11 cellular contexts compared by ENCODE assay signal in genomic region chr12:12582193-12582881, GRCh38. TPM values are rescaled to one million over a fixed set of nuclear protein-coding genes. Genes with fewer than 3 reads are reported as not detected.
DNase-seq lines count a peak whose midpoint lies in the region; ATAC-seq and TF ChIP-seq lines count a peak whose summit lies in the region.
"Had no signal": no experiment of that assay in that cellular context is flagged by ENCODE, and none has a peak within 500 bp of the region (broad histone marks: within the 10 kb centered on the region; RNA-seq: fewer than 3 reads in every experiment).

No MANE protein-coding gene starts in this region.

- no peaks in the 10 kb centered on the region for H3K27me3 ChIP-seq in PC-3 (ENCODE audit: low read length)
- H3K27me3 ChIP-seq in endodermal cell (ENCODE audit: control insufficient read depth, insufficient read depth, low read length, poor library complexity, severe bottlenecking), result no peaks in the 10 kb centered on the region

- H2AFZ ChIP-seq in PC-3 (ENCODE audit: low read length), result no peak overlapping the region

- H3K4me1 Mint-ChIP-seq in natural killer cell treated with Interleukin-12 subunit alpha and Interleukin-12 subunit beta and Interleukin-15 and Interleukin-18, amount 100 ng/mL, for 72 hours (ENCODE audit: low read depth in 2 of 2), result peaks cover 6 to 32% of the 10 kb centered on the region in 2 donors
- H3K4me1 Mint-ChIP-seq in natural killer cell, result no peaks in the 10 kb centered on the region
- peaks cover 0 to 8% (median 0%) of the 10 kb centered on the region in 4 donors for H3K4me1 Mint-ChIP-seq in naive thymus-derived CD8-positive, alpha-beta T cell
- peaks cover 8% of the 10 kb centered on the region for H3K4me1 Mint-ChIP-seq in endodermal cell

- ATAC-seq in natural killer cell treated with Interleukin-12 subunit alpha and Interleukin-12 subunit beta and Interleukin-15 and Interleukin-18, amount 100 ng/mL, for 72 hours, result peak in 1 of 2 donors; percentile 68
- no peak for ATAC-seq in natural killer cell
- ATAC-seq in HG02798 (IDR thresholded peaks at IDR 0.05; ENCODE audit: poor library complexity, unreplicated experiment), result peak; percentile 28
- ATAC-seq in PC-3, result no peak
- ATAC-seq in naive thymus-derived CD8-positive, alpha-beta T cell, result no peak

- H3K4me3 ChIP-seq in PC-3 (ENCODE audit: low read length), result no peak overlapping the region
- H3K4me3 ChIP-seq in endodermal cell (ENCODE audit: low read length), result no peak overlapping the region

- WGBS in endodermal cell (ENCODE audit: insufficient coverage in 1 of 2, insufficient read length in 1 of 2), 2 experiments, result 88 to 93% methylated on average over 4 of the region's 4 CpGs

- H3K9me3 ChIP-seq in PC-3 (ENCODE audit: low read length) (no peaks in the 10 kb centered on the region), endodermal cell (ENCODE audit: control insufficient read depth, low read length) (no peaks in the 10 kb centered on the region)

- no peak for TF ChIP-seq CTCF in natural killer cell (IDR thresholded peaks at IDR 0.05)
- no peak for TF ChIP-seq CTCF in PC-3 (conservative IDR thresholded peaks at IDR 0.05; ENCODE audit: low read depth, low read length)
- no peak for TF ChIP-seq CTCF in endodermal cell (conservative IDR thresholded peaks at IDR 0.05)

- no peaks in the 10 kb centered on the region for H3K9me2 ChIP-seq in PC-3 (replicated peaks; ENCODE audit: low read length)

- intact Hi-C loops in natural killer cell (cut with micrococcal nuclease), result no loop called here
- intact Hi-C loops in PC-3 (cut with micrococcal nuclease), result no loop called here

- H3K79me2 ChIP-seq in PC-3 (ENCODE audit: low read length), result no peaks in the 10 kb centered on the region

- H3K36me3 ChIP-seq in PC-3 (ENCODE audit: low read depth, low read length), result no peaks in the 10 kb centered on the region
- no peaks in the 10 kb centered on the region for H3K36me3 ChIP-seq in endodermal cell (ENCODE audit: control insufficient read depth, insufficient read depth, low read length)

- H3K27me3 Mint-ChIP-seq in natural killer cell treated with Interleukin-12 subunit alpha and Interleukin-12 subunit beta and Interleukin-15 and Interleukin-18, amount 100 ng/mL, for 72 hours, result peaks cover 0 to 10% of the 10 kb centered on the region in 2 donors
- H3K27me3 Mint-ChIP-seq in natural killer cell (ENCODE audit: low read depth in 2 of 2) (peaks cover 0 to 9% of the 10 kb centered on the region in 2 donors), endodermal cell (ENCODE audit: insufficient read depth) (no peaks in the 10 kb centered on the region)
- peaks cover 0 to 6% (median 0%) of the 10 kb centered on the region in 5 donors for H3K27me3 Mint-ChIP-seq in naive thymus-derived CD8-positive, alpha-beta T cell
- H3K27me3 Mint-ChIP-seq: activated naive CD4-positive, alpha-beta T cell treated with anti-CD3 and anti-CD28 coated beads, Interleukin-2, amount 50 U/mL, for 24 hours had no signal

- BruUV-seq in PC-3 (replicated peaks; lab: Mats Ljungman, UMichigan), result TSS peak; percentile 48

- H3K36me3 Mint-ChIP-seq in natural killer cell treated with Interleukin-12 subunit alpha and Interleukin-12 subunit beta and Interleukin-15 and Interleukin-18, amount 100 ng/mL, for 72 hours, result no peaks in the 10 kb centered on the region
- H3K36me3 Mint-ChIP-seq in natural killer cell, result no peaks in the 10 kb centered on the region
- H3K36me3 Mint-ChIP-seq in naive thymus-derived CD8-positive, alpha-beta T cell, result no peaks in the 10 kb centered on the region
- H3K36me3 Mint-ChIP-seq in endodermal cell (ENCODE audit: low read depth), result no peaks in the 10 kb centered on the region
- H3K36me3 Mint-ChIP-seq: activated naive CD4-positive, alpha-beta T cell treated with anti-CD3 and anti-CD28 coated beads, Interleukin-2, amount 50 U/mL, for 24 hours had no signal

- H3K27ac ChIP-seq in PC-3 (ENCODE audit: low read length) (peak overlapping the region; percentile 100), endodermal cell (ENCODE audit: low read depth, low read length) (no peak overlapping the region)

- CTCF ChIA-PET in PC-3 (lab: Charles Lee), result no interaction called here

- peak overlapping the region; percentile 96 for H3K9ac ChIP-seq in PC-3 (ENCODE audit: low read length)
- H3K9ac ChIP-seq in endodermal cell (ENCODE audit: extremely low read depth, low read length, poor library complexity, severe bottlenecking), result no peak overlapping the region

- no peaks in the 10 kb centered on the region for H3K9me3 Mint-ChIP-seq in natural killer cell treated with Interleukin-12 subunit alpha and Interleukin-12 subunit beta and Interleukin-15 and Interleukin-18, amount 100 ng/mL, for 72 hours
- H3K9me3 Mint-ChIP-seq in natural killer cell (no peaks in the 10 kb centered on the region), endodermal cell (no peaks in the 10 kb centered on the region)
- no peaks in the 10 kb centered on the region for H3K9me3 Mint-ChIP-seq in naive thymus-derived CD8-positive, alpha-beta T cell
- H3K9me3 Mint-ChIP-seq: activated naive CD4-positive, alpha-beta T cell treated with anti-CD3 and anti-CD28 coated beads, Interleukin-2, amount 50 U/mL, for 24 hours had no signal

- peak overlapping the region; percentile 72 to 83 for H3K27ac Mint-ChIP-seq in natural killer cell treated with Interleukin-12 subunit alpha and Interleukin-12 subunit beta and Interleukin-15 and Interleukin-18, amount 100 ng/mL, for 72 hours
- H3K27ac Mint-ChIP-seq in natural killer cell, result no peak overlapping the region
- no peak overlapping the region for H3K27ac Mint-ChIP-seq in naive thymus-derived CD8-positive, alpha-beta T cell
- H3K27ac Mint-ChIP-seq in endodermal cell, result no peak overlapping the region

- H3K4me1 ChIP-seq in PC-3 (ENCODE audit: insufficient read depth, low read length) (peaks cover 65% of the 10 kb centered on the region), endodermal cell (ENCODE audit: control insufficient read depth, insufficient read depth, low read length) (no peaks in the 10 kb centered on the region)

- no peak for DNase-seq in natural killer cell treated with Interleukin-12 subunit alpha and Interleukin-12 subunit beta and Interleukin-15 and Interleukin-18, amount 100 ng/mL, for 72 hours (ENCODE audit: low spot score)
- DNase-seq in natural killer cell (no peak), PC-3 (no peak), ureter (ENCODE audit: low spot score) (peak; percentile 29), NK-92 (lab: John Stamatoyannopoulos, UW; ENCODE audit: unreplicated experiment) (no peak), endodermal cell (no peak)
- DNase-seq in naive thymus-derived CD8-positive, alpha-beta T cell, result no peak
- DNase-seq: NCI-H2227 treated with DMSO at 0.1 percent for 48 hours, T-helper 9 cell had no signal

- no peaks in the 10 kb centered on the region for H3F3A ChIP-seq in PC-3 (ENCODE audit: low read length, unreplicated experiment)

- peak overlapping the region; percentile 50 for H3K4me3 Mint-ChIP-seq in natural killer cell treated with Interleukin-12 subunit alpha and Interleukin-12 subunit beta and Interleukin-15 and Interleukin-18, amount 100 ng/mL, for 72 hours
- H3K4me3 Mint-ChIP-seq in natural killer cell (no peak overlapping the region), endodermal cell (no peak overlapping the region)
- H3K4me3 Mint-ChIP-seq in naive thymus-derived CD8-positive, alpha-beta T cell, result no peak overlapping the region
- H3K4me3 Mint-ChIP-seq: activated naive CD4-positive, alpha-beta T cell treated with anti-CD3 and anti-CD28 coated beads, Interleukin-2, amount 50 U/mL, for 24 hours had no signal

- POLR2A ChIA-PET in PC-3 (lab: Charles Lee; ENCODE audit: unreplicated experiment), result no interaction called here
- POLR2A ChIA-PET in naive thymus-derived CD8-positive, alpha-beta T cell (lab: Charles Lee), result no interaction called here

- peak overlapping the region; percentile 63 for H3K4me2 ChIP-seq in PC-3 (ENCODE audit: low read length)

- no peaks in the 10 kb centered on the region for H4K20me1 ChIP-seq in PC-3 (ENCODE audit: low read length)

RNA-seq across cellular contexts. Expression of gene DUSP16, which starts 19.7 kb away (rescaled TPM):
- total RNA-seq in natural killer cell treated with Interleukin-12 subunit alpha and Interleukin-12 subunit beta and Interleukin-15 and Interleukin-18, amount 100 ng/mL, for 72 hours, result 10 to 100 TPM; 21.8 to 22.8 TPM
- total RNA-seq in natural killer cell (10 to 100 TPM in 1 of 3 donors, 1 to 10 TPM in 2; 6.9 to 19.9 (median 10.0) TPM), PC-3 (2014; rRNA removed) (4.4 and 6.7 TPM in 2 replicates), ureter (77.0 TPM), endodermal cell (10 to 100 TPM; 28.1 to 42.5 TPM)
- 10 to 100 TPM; 27.0 to 30.4 TPM for total RNA-seq in naive thymus-derived CD8-positive, alpha-beta T cell
- polyA plus RNA-seq in naive thymus-derived CD8-positive, alpha-beta T cell, result 1 to 10 TPM; 4.5 to 4.7 (median 4.6) TPM
- 20.0 TPM for polyA plus RNA-seq in endodermal cell (2013, experiment 1 of 2)
- 17.4 TPM for polyA plus RNA-seq in endodermal cell (2013, experiment 2 of 2)

RNA-seq across cellular contexts. Expression of gene CREBL2, which starts 29.3 kb away (rescaled TPM):
- 10 to 100 TPM; 15.5 to 15.9 TPM for total RNA-seq in natural killer cell treated with Interleukin-12 subunit alpha and Interleukin-12 subunit beta and Interleukin-15 and Interleukin-18, amount 100 ng/mL, for 72 hours
- total RNA-seq in natural killer cell (10 to 100 TPM in 2 of 3 donors, 1 to 10 TPM in 1; 9.0 to 13.1 (median 10.7) TPM), PC-3 (2014; rRNA removed) (11.7 and 14.2 TPM in 2 replicates), ureter (26.6 TPM), endodermal cell (10 to 100 TPM; 27.2 to 46.9 TPM)
- total RNA-seq in naive thymus-derived CD8-positive, alpha-beta T cell, result 10 to 100 TPM; 35.1 to 35.5 TPM
- polyA plus RNA-seq in naive thymus-derived CD8-positive, alpha-beta T cell, result 10 to 100 TPM; 36.5 to 46.8 (median 44.7) TPM
- polyA plus RNA-seq in endodermal cell (2013, experiment 1 of 2), result 17.4 TPM
- polyA plus RNA-seq in endodermal cell (2013, experiment 2 of 2), result 17.3 TPM

Comparison
In these comparisons a context has a peak if more than half of its experiments do, and no peak if none do; other contexts are left out.
1. H3K27ac Mint-ChIP-seq: peak in natural killer cell treated with Interleukin-12 subunit alpha and Interleukin-12 subunit beta and Interleukin-15 and Interleukin-18, amount 100 ng/mL, for 72 hours (2 of 2); none in natural killer cell (0 of 2), naive thymus-derived CD8-positive, alpha-beta T cell (0 of 10) and endodermal cell (single experiment).